In genomic region chr19:49120325-49120683, GRCh38 we compare ENCODE assay signal across 11 cellular contexts. TPM values are rescaled to one million over a fixed set of nuclear protein-coding genes. Genes with fewer than 3 reads are reported as not detected.
A peak's percentile ranks its signal among the peaks of the same experiment; 100 is the strongest.
DNase-seq lines count a peak whose midpoint lies in the region; ATAC-seq and TF ChIP-seq lines count a peak whose summit lies in the region.
"Had no signal": no experiment of that assay in that cellular context is flagged by ENCODE, and none has a peak within 500 bp of the region (broad histone marks: within the 10 kb centered on the region; RNA-seq: fewer than 3 reads in every experiment).

No MANE protein-coding gene starts in this region.

- H3K4me3 Mint-ChIP-seq in IgD-negative memory B cell (peak overlapping the region; percentile 73 to 88 (median 82)), natural killer cell (peak overlapping the region; percentile 72)

- ATAC-seq in natural killer cell (no peak), HG02973 (IDR thresholded peaks at IDR 0.05; ENCODE audit: unreplicated experiment) (no peak), HG03378 (IDR thresholded peaks at IDR 0.05; ENCODE audit: unreplicated experiment) (no peak), mucosa of descending colon (no peak)

- H3K36me3 Mint-ChIP-seq in IgD-negative memory B cell (no peaks in the 10 kb centered on the region), natural killer cell (no peaks in the 10 kb centered on the region)

- peak overlapping the region; percentile 99 for H3K4me2 ChIP-seq in BLaER1

- H3K36me3 ChIP-seq in BLaER1 (no peaks in the 10 kb centered on the region; the same call in 1 of the 2 replicates), ascending aorta (no peaks in the 10 kb centered on the region), mucosa of descending colon (ENCODE audit: low read depth) (no peaks in the 10 kb centered on the region)

- no peaks in the 10 kb centered on the region for H3K9me3 ChIP-seq in BLaER1
- H3K9me3 ChIP-seq in ascending aorta, result no peaks in the 10 kb centered on the region
- H3K9me3 ChIP-seq in mucosa of descending colon, result no peaks in the 10 kb centered on the region

- H3K27me3 ChIP-seq in BLaER1, result peaks cover 35% of the 10 kb centered on the region
- H3K27me3 ChIP-seq in ascending aorta, result no peaks in the 10 kb centered on the region

- H4K20me1 ChIP-seq in BLaER1, result peaks cover 24% of the 10 kb centered on the region

- H3K9me3 Mint-ChIP-seq in IgD-negative memory B cell, result no peaks in the 10 kb centered on the region
- H3K9me3 Mint-ChIP-seq in natural killer cell, result no peaks in the 10 kb centered on the region

- H3K4me1 Mint-ChIP-seq in IgD-negative memory B cell (peaks cover 13 to 18% (median 16%) of the 10 kb centered on the region in 3 donors), natural killer cell (peaks cover 13 to 45% of the 10 kb centered on the region in 2 donors)

- H3K4me3 ChIP-seq in BLaER1, result peak overlapping the region; percentile 75
- peak overlapping the region; percentile 53 to 73 for H3K4me3 ChIP-seq in ascending aorta
- H3K4me3 ChIP-seq in mucosa of descending colon, result no peak overlapping the region

- H3K4me1 ChIP-seq in BLaER1 (peaks cover 46% of the 10 kb centered on the region), ascending aorta (peaks cover 14 to 20% of the 10 kb centered on the region in 2 donors), mucosa of descending colon (ENCODE audit: low read depth) (peaks cover 43% of the 10 kb centered on the region)

- TF ChIP-seq CTCF in ascending aorta (IDR thresholded peaks at IDR 0.05) (no peak), natural killer cell (IDR thresholded peaks at IDR 0.05) (no peak), mucosa of descending colon (IDR thresholded peaks at IDR 0.05) (no peak)

- intact Hi-C loops in ascending aorta (cut with DNase I) (no loop called here), natural killer cell (cut with micrococcal nuclease) (no loop called here), mucosa of descending colon (cut with DNase I, micrococcal nuclease) (no loop called here)

- H3K27ac Mint-ChIP-seq in IgD-negative memory B cell (peak overlapping the region in 1 of 3 donors; percentile 37), natural killer cell (peak overlapping the region; percentile 2 to 96)

- peak overlapping the region; percentile 97 for H3K9ac ChIP-seq in BLaER1

- no peak for DNase-seq in ascending aorta (ENCODE audit: low spot score in 2 of 2)
- DNase-seq in natural killer cell, result no peak
- no peak for DNase-seq in SW 1271 (lab: John Stamatoyannopoulos, UW)
- no peak for DNase-seq in mucosa of descending colon
- DNase-seq: activated naive CD4-positive, alpha-beta T cell treated with anti-CD3 and anti-CD28 coated beads, Interleukin-2, amount 50 U/mL, for 16 hours; DMS79 treated with DMSO at 0.1 percent for 48 hours had no signal

- H3K27ac ChIP-seq in BLaER1, result no peak overlapping the region
- H3K27ac ChIP-seq in ascending aorta, result no peak overlapping the region

- H3K27me3 Mint-ChIP-seq in IgD-negative memory B cell, result peaks cover 7% of the 10 kb centered on the region
- H3K27me3 Mint-ChIP-seq in natural killer cell (ENCODE audit: low read depth in 2 of 2), result peaks cover 0 to 8% of the 10 kb centered on the region in 2 donors

RNA-seq across cellular contexts. Expression of gene PPFIA3, which starts 1.0 kb away (rescaled TPM):
- polyA plus RNA-seq in IgD-negative memory B cell, result not detected
- total RNA-seq in ascending aorta (33.3 TPM), natural killer cell (1 to 10 TPM; 5.3 to 5.5 (median 5.3) TPM), mucosa of descending colon (10 to 100 TPM; 15.1 to 21.4 (median 19.6) TPM)

RNA-seq across cellular contexts. Expression of gene C19orf73, which starts 1.4 kb away (rescaled TPM):
- polyA plus RNA-seq in IgD-negative memory B cell, result 2.6 TPM
- not detected for total RNA-seq in ascending aorta
- total RNA-seq in natural killer cell, result 1 to 10 TPM; 2.3 to 2.7 (median 2.7) TPM
- total RNA-seq in mucosa of descending colon, result 1 to 10 TPM; 1.8 to 3.2 (median 2.1) TPM

RNA-seq across cellular contexts. Expression of gene LIN7B, which starts 6.1 kb away (rescaled TPM):
- 8.3 TPM for polyA plus RNA-seq in IgD-negative memory B cell
- total RNA-seq in ascending aorta, result 42.1 TPM
- total RNA-seq in natural killer cell, result 1 to 10 TPM; 6.2 to 8.8 (median 6.5) TPM
- 10 to 100 TPM in 2 of 3 donors, 1 to 10 TPM in 1; 7.2 to 20.4 (median 11.7) TPM for total RNA-seq in mucosa of descending colon

RNA-seq across cellular contexts. Expression of gene HRC, which starts 34.9 kb away (rescaled TPM):
- not detected for polyA plus RNA-seq in IgD-negative memory B cell
- total RNA-seq in ascending aorta (not detected), natural killer cell (not detected), mucosa of descending colon (1 to 10 TPM in 2 of 3 donors, under 1 TPM in 1; 0.73 to 1.9 (median 1.2) TPM)
- total RNA-seq: SK-MEL-5 had no signal

RNA-seq across cellular contexts. Expression of gene SNRNP70, which starts 35.1 kb away (rescaled TPM):
- 67.0 TPM for polyA plus RNA-seq in IgD-negative memory B cell
- 185 TPM for total RNA-seq in ascending aorta
- total RNA-seq in natural killer cell, result 100 to 1,000 TPM; 244 to 312 (median 299) TPM
- 100 to 1,000 TPM; 136 to 257 (median 200) TPM for total RNA-seq in mucosa of descending colon
